In the genomic region with DNA sequence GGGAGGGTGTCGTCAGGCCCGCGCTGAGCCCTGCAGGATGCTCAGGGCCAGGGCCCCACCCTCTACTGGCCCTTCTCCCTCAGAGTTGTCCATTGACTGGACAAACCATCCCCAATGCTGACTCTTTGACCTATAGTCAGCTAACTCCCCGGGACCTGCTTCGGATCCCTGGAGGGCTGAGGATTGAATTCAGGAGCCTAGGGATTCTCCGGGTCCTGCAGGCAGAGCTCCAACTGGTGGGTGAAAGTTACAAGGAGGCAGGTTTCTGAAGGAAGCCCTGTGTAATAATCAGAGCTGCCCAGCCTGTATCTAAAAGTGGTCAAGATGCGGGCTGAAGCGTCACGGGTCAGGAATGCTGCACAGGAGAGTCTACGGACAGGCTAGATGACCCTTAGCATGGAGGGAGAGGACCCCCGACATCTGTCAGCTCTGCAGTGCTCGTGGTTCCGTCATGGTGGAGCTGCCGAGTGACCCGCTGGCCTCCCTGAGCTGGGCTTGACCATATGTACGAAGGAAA, we compare ENCODE assay signal across 9 cellular contexts. TPM values are rescaled to one million over a fixed set of nuclear protein-coding genes. Genes with fewer than 3 reads are reported as not detected.
DNase-seq lines count a peak whose midpoint lies in the region; ATAC-seq and TF ChIP-seq lines count a peak whose summit lies in the region.
"Had no signal": no experiment of that assay in that cellular context is flagged by ENCODE, and none has a peak within 500 bp of the region (broad histone marks: within the 10 kb centered on the region; RNA-seq: fewer than 3 reads in every experiment).

No MANE protein-coding gene starts in this region.

- DNase-seq in activated CD4-positive, alpha-beta T cell treated with anti-CD3 and anti-CD28 coated beads, Interleukin-2, amount 10 ng/mL, durations not matched to agents 7 days and 5 days: no peak
- DNase-seq in activated CD4-positive, alpha-beta T cell treated with anti-CD3 and anti-CD28 coated beads, Interleukin-2, amount 50 U/mL, for 4 hours: no peak
- DNase-seq in activated naive CD8-positive, alpha-beta T cell treated with anti-CD3 and anti-CD28 coated beads, Interleukin-2, amount 10 ng/mL, durations not matched to agents 7 days and 5 days: no peak
- DNase-seq in left kidney (ENCODE audit: low read depth, low spot score): peak; percentile 21
- DNase-seq in thoracic aorta (ENCODE audit: low spot score): no peak
- no peak for DNase-seq in NCI-H2227 (lab: John Stamatoyannopoulos, UW; ENCODE audit: unreplicated experiment)
- no peak for DNase-seq in NOMO-1 treated with dmso at 0.1 percent for 144 hours (lab: John Stamatoyannopoulos, UW; ENCODE audit: unreplicated experiment)
- DNase-seq in GM13976 (ENCODE audit: low spot score): no peak

- H3K4me1 ChIP-seq in thoracic aorta (ENCODE audit: control insufficient read depth in 1 of 2, low read depth in 2 of 2): peaks cover 35 to 38% of the 10 kb centered on the region in 2 donors

- CTCF ChIA-PET in activated CD4-positive, alpha-beta T cell treated with anti-CD3 and anti-CD28 coated beads, Interleukin-2, amount 10 ng/mL, durations not matched to agents 7 days and 5 days (lab: Charles Lee): interaction anchor here (0.7 to 4.6 kb wide), 6 partner anchors 13 to 84 kb away, joined by 3 to 16 read pairs (median 4); no protein-coding TSS in a partner anchor

- H3K27ac Mint-ChIP-seq in activated CD4-positive, alpha-beta T cell treated with anti-CD3 and anti-CD28 coated beads, Interleukin-2, amount 10 ng/mL, durations not matched to agents 7 days and 5 days: peak overlapping the region; percentile 78
- H3K27ac Mint-ChIP-seq in activated naive CD8-positive, alpha-beta T cell treated with anti-CD3 and anti-CD28 coated beads, Interleukin-2, amount 10 ng/mL, durations not matched to agents 7 days and 5 days: peak overlapping the region; percentile 89

- in situ Hi-C loops in GM13976 (cut with MboI; ENCODE audit: low sequenced_read_pairs, unreplicated experiment): no loop called here

- no peaks in the 10 kb centered on the region for H3K9me3 Mint-ChIP-seq in activated CD4-positive, alpha-beta T cell treated with anti-CD3 and anti-CD28 coated beads, Interleukin-2, amount 10 ng/mL, durations not matched to agents 7 days and 5 days
- H3K9me3 Mint-ChIP-seq in activated naive CD8-positive, alpha-beta T cell treated with anti-CD3 and anti-CD28 coated beads, Interleukin-2, amount 10 ng/mL, durations not matched to agents 7 days and 5 days: no peaks in the 10 kb centered on the region

- peaks cover 18% of the 10 kb centered on the region for H3K36me3 ChIP-seq in thoracic aorta

- no peaks in the 10 kb centered on the region for H3K9me3 ChIP-seq in thoracic aorta

- peak overlapping the region; percentile 83 for H3K4me3 Mint-ChIP-seq in activated CD4-positive, alpha-beta T cell treated with anti-CD3 and anti-CD28 coated beads, Interleukin-2, amount 10 ng/mL, durations not matched to agents 7 days and 5 days
- peak overlapping the region; percentile 96 for H3K4me3 Mint-ChIP-seq in activated naive CD8-positive, alpha-beta T cell treated with anti-CD3 and anti-CD28 coated beads, Interleukin-2, amount 10 ng/mL, durations not matched to agents 7 days and 5 days

- peak overlapping the region; percentile 93 to 96 for H3K27ac ChIP-seq in thoracic aorta

- H3K4me3 ChIP-seq in thoracic aorta: peak overlapping the region; percentile 91

- no peak for ATAC-seq in activated naive CD8-positive, alpha-beta T cell treated with anti-CD3 and anti-CD28 coated beads, Interleukin-2, amount 10 ng/mL, durations not matched to agents 7 days and 5 days (ENCODE audit: low read depth)
- no peak for ATAC-seq in thoracic aorta (ENCODE audit: insufficient number of reproducible peaks, low FRiP score, low read depth)

- TF ChIP-seq CTCF in thoracic aorta (IDR thresholded peaks at IDR 0.05) (no peak), GM13976 (IDR thresholded peaks at IDR 0.05; ENCODE audit: borderline replicate concordance, control extremely low read depth, extremely low read depth, insufficient read depth, missing control alignments) (no peak)

- peaks cover 65% of the 10 kb centered on the region for H3K4me1 Mint-ChIP-seq in activated CD4-positive, alpha-beta T cell treated with anti-CD3 and anti-CD28 coated beads, Interleukin-2, amount 10 ng/mL, durations not matched to agents 7 days and 5 days
- peaks cover 46% of the 10 kb centered on the region for H3K4me1 Mint-ChIP-seq in activated naive CD8-positive, alpha-beta T cell treated with anti-CD3 and anti-CD28 coated beads, Interleukin-2, amount 10 ng/mL, durations not matched to agents 7 days and 5 days

- no peaks in the 10 kb centered on the region for H3K27me3 ChIP-seq in thoracic aorta (replicated peaks; ENCODE audit: insufficient read depth)

- POLR2A ChIA-PET in activated CD4-positive, alpha-beta T cell treated with anti-CD3 and anti-CD28 coated beads, Interleukin-2, amount 10 ng/mL, durations not matched to agents 7 days and 5 days (lab: Charles Lee): no interaction called here
- POLR2A ChIA-PET in activated naive CD8-positive, alpha-beta T cell treated with anti-CD3 and anti-CD28 coated beads, Interleukin-2, amount 10 ng/mL, durations not matched to agents 7 days and 5 days (lab: Charles Lee): interaction anchor here (0.6 to 8.8 kb wide), 11 partner anchors 11 to 260 kb away, joined by 3 to 89 read pairs (median 5); a partner anchor contains a TSS

- H3K27me3 Mint-ChIP-seq in activated CD4-positive, alpha-beta T cell treated with anti-CD3 and anti-CD28 coated beads, Interleukin-2, amount 10 ng/mL, durations not matched to agents 7 days and 5 days: no peaks in the 10 kb centered on the region
- H3K27me3 Mint-ChIP-seq in activated naive CD8-positive, alpha-beta T cell treated with anti-CD3 and anti-CD28 coated beads, Interleukin-2, amount 10 ng/mL, durations not matched to agents 7 days and 5 days: no peaks in the 10 kb centered on the region

- peaks cover 34% of the 10 kb centered on the region for H3K36me3 Mint-ChIP-seq in activated CD4-positive, alpha-beta T cell treated with anti-CD3 and anti-CD28 coated beads, Interleukin-2, amount 10 ng/mL, durations not matched to agents 7 days and 5 days (ENCODE audit: low read depth)
- H3K36me3 Mint-ChIP-seq in activated naive CD8-positive, alpha-beta T cell treated with anti-CD3 and anti-CD28 coated beads, Interleukin-2, amount 10 ng/mL, durations not matched to agents 7 days and 5 days: peaks cover 36% of the 10 kb centered on the region

RNA-seq across cellular contexts. Expression of a gene that starts 0.6 kb away (rescaled TPM):
- 100 to 1,000 TPM in 1 of 2 experiments, 10 to 100 TPM in 1; 89.6 to 109 TPM for total RNA-seq in activated CD4-positive, alpha-beta T cell treated with anti-CD3 and anti-CD28 coated beads, Interleukin-2, amount 10 ng/mL, durations not matched to agents 7 days and 5 days
- 100 to 1,000 TPM; 117 to 124 TPM for total RNA-seq in activated naive CD8-positive, alpha-beta T cell treated with anti-CD3 and anti-CD28 coated beads, Interleukin-2, amount 10 ng/mL, durations not matched to agents 7 days and 5 days
- 100 to 1,000 TPM in 1 of 2 donors, 10 to 100 TPM in 1; 98.4 to 113 TPM for total RNA-seq in thoracic aorta

RNA-seq across cellular contexts. Expression of a gene that starts 5.9 kb away (rescaled TPM):
- total RNA-seq in activated CD4-positive, alpha-beta T cell treated with anti-CD3 and anti-CD28 coated beads, Interleukin-2, amount 10 ng/mL, durations not matched to agents 7 days and 5 days: under 1 TPM; 0.12 to 0.21 TPM
- total RNA-seq in activated naive CD8-positive, alpha-beta T cell treated with anti-CD3 and anti-CD28 coated beads, Interleukin-2, amount 10 ng/mL, durations not matched to agents 7 days and 5 days: under 1 TPM; 0.74 to 0.94 TPM
- not detected for total RNA-seq in thoracic aorta
- total RNA-seq: dermis microvascular lymphatic vessel endothelial cell had no signal

RNA-seq across cellular contexts. Expression of a gene that starts 26.3 kb away (rescaled TPM):
- under 1 TPM in 1 of 2 experiments, not detected in 1; 0.17 TPM for total RNA-seq in activated CD4-positive, alpha-beta T cell treated with anti-CD3 and anti-CD28 coated beads, Interleukin-2, amount 10 ng/mL, durations not matched to agents 7 days and 5 days
- total RNA-seq in activated naive CD8-positive, alpha-beta T cell treated with anti-CD3 and anti-CD28 coated beads, Interleukin-2, amount 10 ng/mL, durations not matched to agents 7 days and 5 days: under 1 TPM; 0.17 to 0.67 TPM
- not detected for total RNA-seq in thoracic aorta
- total RNA-seq: dermis microvascular lymphatic vessel endothelial cell had no signal

RNA-seq across cellular contexts. Expression of a gene that starts 40.7 kb away (rescaled TPM):
- total RNA-seq in activated CD4-positive, alpha-beta T cell treated with anti-CD3 and anti-CD28 coated beads, Interleukin-2, amount 10 ng/mL, durations not matched to agents 7 days and 5 days: 1 to 10 TPM; 1.1 to 1.6 TPM
- 1 to 10 TPM; 1.6 to 2.0 TPM for total RNA-seq in activated naive CD8-positive, alpha-beta T cell treated with anti-CD3 and anti-CD28 coated beads, Interleukin-2, amount 10 ng/mL, durations not matched to agents 7 days and 5 days
- under 1 TPM in 1 of 2 donors, not detected in 1; 0.28 TPM for total RNA-seq in thoracic aorta

RNA-seq across cellular contexts. Expression of a gene that starts 56.3 kb away (rescaled TPM):
- 10 to 100 TPM; 43.4 to 51.8 TPM for total RNA-seq in activated CD4-positive, alpha-beta T cell treated with anti-CD3 and anti-CD28 coated beads, Interleukin-2, amount 10 ng/mL, durations not matched to agents 7 days and 5 days
- total RNA-seq in activated naive CD8-positive, alpha-beta T cell treated with anti-CD3 and anti-CD28 coated beads, Interleukin-2, amount 10 ng/mL, durations not matched to agents 7 days and 5 days: 10 to 100 TPM; 45.1 to 49.9 TPM
- total RNA-seq in thoracic aorta: 10 to 100 TPM; 10.7 to 23.0 TPM
